ENCODE assay signal across 1 cellular context in the genomic region with DNA sequence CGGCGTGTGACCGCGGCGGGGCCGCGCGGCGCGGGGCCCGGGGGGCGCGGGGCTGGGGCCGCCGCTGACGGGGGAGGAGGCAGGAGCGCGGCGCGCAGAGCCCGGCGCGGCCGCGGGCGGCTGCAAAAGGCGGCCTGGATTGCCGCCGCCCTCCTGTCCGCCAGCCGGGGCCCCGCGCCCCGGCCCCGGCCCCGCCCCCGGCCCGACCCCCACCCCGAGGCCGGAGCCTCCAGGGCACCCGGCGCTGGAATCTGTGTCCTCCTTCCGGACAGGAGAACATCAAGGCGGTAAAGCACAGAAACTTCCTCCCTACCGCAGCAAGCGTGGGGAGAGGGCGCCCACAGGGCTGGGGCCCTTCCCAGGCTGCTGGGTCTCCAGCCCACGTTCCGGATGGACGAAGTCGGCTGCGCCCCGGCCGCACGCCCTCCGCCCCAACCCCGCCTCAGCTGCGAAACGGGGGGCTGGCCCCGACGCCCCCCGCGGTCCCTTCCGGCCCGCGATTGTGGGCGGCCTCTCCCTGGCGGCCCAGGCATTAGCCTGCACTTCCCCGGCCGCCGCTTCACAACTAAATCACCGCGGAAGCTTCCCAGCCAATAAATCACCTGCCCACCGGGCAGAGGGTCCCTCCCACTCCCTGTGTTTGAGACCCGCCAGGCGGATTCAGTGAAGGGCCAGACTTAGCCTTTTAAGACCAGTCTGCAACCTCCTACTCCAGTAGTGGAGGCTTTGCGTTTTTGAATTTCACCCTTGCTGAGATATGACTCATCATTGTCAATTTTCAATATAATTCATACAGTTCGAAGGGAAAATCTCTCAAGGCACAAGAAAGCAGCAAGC.
TF ChIP-seq lines count a peak whose summit lies in the region.

No MANE protein-coding gene starts in this region.

TF ChIP-seq in H1, 55 proteins besides CTCF, POLR2A, EP300 and RAD21:
- TF ChIP-seq GTF2F1 (IDR thresholded peaks at IDR 0.05; ENCODE audit: borderline replicate concordance, low read depth, low read length) (no peak), JUND (IDR thresholded peaks at IDR 0.05; ENCODE audit: low read length) (0 out of 2 replicates have a peak, but pooled peaks have one; percentile 33), SUZ12 (IDR thresholded peaks at IDR 0.05; ENCODE audit: low read length) (no peak), TBP (IDR thresholded peaks at IDR 0.05; ENCODE audit: low read depth, low read length) (peak; percentile 68), POU5F1 (IDR thresholded peaks at IDR 0.05; ENCODE audit: low read depth, low read length) (no peak), HDAC2 (IDR thresholded peaks at IDR 0.05; ENCODE audit: borderline replicate concordance in 1 of 2, low read depth in 2 of 2, low read length in 2 of 2) (peak in 1 of 2 experiments; percentile 25; a peak in 1 of 4 replicates), JUN (IDR thresholded peaks at IDR 0.05; ENCODE audit: low read depth, low read length) (no peak), TAF1 (IDR thresholded peaks at IDR 0.05; ENCODE audit: low read depth, low read length) (peak; percentile 71), TCF12 (IDR thresholded peaks at IDR 0.05; ENCODE audit: low read depth, low read length) (no peak), SIN3A (conservative IDR thresholded peaks at IDR 0.05 in 1 of 2, IDR thresholded peaks at IDR 0.05 in 1 of 2; ENCODE audit: low read depth in 1 of 2, low read length in 2 of 2) (no peak; a peak in 1 of 4 replicates), CREB1 (IDR thresholded peaks at IDR 0.05) (0 out of 2 replicates have a peak, but pooled peaks have one; percentile 5), SP1 (IDR thresholded peaks at IDR 0.05; ENCODE audit: low read depth, low read length) (0 out of 2 replicates have a peak, but pooled peaks have one; percentile 33), ASH2L (IDR thresholded peaks at IDR 0.05; ENCODE audit: low read length) (peak; percentile 73), PHF8 (conservative IDR thresholded peaks at IDR 0.05; ENCODE audit: low read depth, low read length) (peak; percentile 28; the same call in 1 of the 2 replicates), SP4 (IDR thresholded peaks at IDR 0.05; ENCODE audit: low read length) (peak; percentile 38; the same call in 1 of the 2 replicates), YY1 (IDR thresholded peaks at IDR 0.05; ENCODE audit: low read depth, low read length) (0 out of 2 replicates have a peak, but pooled peaks have one; percentile 5), KDM5A (IDR thresholded peaks at IDR 0.05; ENCODE audit: low read length) (no peak)
- TF ChIP-seq, protein P1, sequence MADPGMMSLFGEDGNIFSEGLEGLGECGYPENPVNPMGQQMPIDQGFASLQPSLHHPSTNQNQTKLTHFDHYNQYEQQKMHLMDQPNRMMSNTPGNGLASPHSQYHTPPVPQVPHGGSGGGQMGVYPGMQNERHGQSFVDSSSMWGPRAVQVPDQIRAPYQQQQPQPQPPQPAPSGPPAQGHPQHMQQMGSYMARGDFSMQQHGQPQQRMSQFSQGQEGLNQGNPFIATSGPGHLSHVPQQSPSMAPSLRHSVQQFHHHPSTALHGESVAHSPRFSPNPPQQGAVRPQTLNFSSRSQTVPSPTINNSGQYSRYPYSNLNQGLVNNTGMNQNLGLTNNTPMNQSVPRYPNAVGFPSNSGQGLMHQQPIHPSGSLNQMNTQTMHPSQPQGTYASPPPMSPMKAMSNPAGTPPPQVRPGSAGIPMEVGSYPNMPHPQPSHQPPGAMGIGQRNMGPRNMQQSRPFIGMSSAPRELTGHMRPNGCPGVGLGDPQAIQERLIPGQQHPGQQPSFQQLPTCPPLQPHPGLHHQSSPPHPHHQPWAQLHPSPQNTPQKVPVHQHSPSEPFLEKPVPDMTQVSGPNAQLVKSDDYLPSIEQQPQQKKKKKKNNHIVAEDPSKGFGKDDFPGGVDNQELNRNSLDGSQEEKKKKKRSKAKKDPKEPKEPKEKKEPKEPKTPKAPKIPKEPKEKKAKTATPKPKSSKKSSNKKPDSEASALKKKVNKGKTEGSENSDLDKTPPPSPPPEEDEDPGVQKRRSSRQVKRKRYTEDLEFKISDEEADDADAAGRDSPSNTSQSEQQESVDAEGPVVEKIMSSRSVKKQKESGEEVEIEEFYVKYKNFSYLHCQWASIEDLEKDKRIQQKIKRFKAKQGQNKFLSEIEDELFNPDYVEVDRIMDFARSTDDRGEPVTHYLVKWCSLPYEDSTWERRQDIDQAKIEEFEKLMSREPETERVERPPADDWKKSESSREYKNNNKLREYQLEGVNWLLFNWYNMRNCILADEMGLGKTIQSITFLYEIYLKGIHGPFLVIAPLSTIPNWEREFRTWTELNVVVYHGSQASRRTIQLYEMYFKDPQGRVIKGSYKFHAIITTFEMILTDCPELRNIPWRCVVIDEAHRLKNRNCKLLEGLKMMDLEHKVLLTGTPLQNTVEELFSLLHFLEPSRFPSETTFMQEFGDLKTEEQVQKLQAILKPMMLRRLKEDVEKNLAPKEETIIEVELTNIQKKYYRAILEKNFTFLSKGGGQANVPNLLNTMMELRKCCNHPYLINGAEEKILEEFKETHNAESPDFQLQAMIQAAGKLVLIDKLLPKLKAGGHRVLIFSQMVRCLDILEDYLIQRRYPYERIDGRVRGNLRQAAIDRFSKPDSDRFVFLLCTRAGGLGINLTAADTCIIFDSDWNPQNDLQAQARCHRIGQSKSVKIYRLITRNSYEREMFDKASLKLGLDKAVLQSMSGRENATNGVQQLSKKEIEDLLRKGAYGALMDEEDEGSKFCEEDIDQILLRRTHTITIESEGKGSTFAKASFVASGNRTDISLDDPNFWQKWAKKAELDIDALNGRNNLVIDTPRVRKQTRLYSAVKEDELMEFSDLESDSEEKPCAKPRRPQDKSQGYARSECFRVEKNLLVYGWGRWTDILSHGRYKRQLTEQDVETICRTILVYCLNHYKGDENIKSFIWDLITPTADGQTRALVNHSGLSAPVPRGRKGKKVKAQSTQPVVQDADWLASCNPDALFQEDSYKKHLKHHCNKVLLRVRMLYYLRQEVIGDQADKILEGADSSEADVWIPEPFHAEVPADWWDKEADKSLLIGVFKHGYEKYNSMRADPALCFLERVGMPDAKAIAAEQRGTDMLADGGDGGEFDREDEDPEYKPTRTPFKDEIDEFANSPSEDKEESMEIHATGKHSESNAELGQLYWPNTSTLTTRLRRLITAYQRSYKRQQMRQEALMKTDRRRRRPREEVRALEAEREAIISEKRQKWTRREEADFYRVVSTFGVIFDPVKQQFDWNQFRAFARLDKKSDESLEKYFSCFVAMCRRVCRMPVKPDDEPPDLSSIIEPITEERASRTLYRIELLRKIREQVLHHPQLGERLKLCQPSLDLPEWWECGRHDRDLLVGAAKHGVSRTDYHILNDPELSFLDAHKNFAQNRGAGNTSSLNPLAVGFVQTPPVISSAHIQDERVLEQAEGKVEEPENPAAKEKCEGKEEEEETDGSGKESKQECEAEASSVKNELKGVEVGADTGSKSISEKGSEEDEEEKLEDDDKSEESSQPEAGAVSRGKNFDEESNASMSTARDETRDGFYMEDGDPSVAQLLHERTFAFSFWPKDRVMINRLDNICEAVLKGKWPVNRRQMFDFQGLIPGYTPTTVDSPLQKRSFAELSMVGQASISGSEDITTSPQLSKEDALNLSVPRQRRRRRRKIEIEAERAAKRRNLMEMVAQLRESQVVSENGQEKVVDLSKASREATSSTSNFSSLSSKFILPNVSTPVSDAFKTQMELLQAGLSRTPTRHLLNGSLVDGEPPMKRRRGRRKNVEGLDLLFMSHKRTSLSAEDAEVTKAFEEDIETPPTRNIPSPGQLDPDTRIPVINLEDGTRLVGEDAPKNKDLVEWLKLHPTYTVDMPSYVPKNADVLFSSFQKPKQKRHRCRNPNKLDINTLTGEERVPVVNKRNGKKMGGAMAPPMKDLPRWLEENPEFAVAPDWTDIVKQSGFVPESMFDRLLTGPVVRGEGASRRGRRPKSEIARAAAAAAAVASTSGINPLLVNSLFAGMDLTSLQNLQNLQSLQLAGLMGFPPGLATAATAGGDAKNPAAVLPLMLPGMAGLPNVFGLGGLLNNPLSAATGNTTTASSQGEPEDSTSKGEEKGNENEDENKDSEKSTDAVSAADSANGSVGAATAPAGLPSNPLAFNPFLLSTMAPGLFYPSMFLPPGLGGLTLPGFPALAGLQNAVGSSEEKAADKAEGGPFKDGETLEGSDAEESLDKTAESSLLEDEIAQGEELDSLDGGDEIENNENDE (IDR thresholded peaks at IDR 0.05; ENCODE audit: insufficient replicate concordance, low read length): no peak
- TF ChIP-seq, protein P2, sequence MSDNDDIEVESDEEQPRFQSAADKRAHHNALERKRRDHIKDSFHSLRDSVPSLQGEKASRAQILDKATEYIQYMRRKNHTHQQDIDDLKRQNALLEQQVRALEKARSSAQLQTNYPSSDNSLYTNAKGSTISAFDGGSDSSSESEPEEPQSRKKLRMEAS (IDR thresholded peaks at IDR 0.05): peak; percentile 35; the same call in 1 of the 2 replicates
